Comparison of ENCODE assay signal across 16 cellular contexts in the genomic region with DNA sequence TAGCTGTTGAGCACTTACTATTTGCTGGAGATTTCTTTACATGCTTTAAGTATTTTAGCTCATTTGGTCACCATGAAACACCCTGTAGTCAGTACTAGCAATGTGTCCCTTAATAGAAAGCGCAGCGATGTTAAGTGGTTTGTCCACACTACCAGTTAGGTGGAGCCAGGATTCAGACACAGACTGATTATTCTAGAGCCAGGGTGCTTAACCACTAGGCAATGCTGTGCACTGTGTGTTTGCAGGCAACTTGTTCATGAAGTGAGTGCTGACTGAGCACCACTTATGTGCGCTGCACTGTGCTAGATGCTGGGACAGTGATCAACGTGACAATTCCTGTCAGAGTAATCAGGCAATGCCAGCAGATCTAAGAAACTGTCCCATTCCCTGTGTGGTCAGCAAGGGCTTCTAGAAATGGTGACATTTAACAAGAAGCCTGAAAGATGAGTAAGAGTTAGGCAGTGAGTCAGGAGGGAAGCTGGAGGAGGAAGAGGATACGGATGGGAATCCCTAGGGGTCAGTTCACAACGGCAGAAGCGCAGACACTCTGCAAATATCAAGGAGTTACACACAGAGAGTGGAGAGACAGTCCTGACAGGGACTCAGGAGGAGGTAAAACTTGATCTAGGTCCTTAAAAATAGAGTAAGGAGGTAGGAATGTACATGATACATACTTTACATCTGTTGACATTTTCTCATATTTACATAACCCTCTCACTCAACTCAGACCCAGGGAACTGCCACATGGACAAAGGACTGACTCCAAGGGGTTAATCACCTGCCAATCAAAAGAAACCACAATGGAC.
DNase-seq lines count a peak whose midpoint lies in the region; ATAC-seq, FAIRE-seq and TF ChIP-seq lines count a peak whose summit lies in the region.
"Had no signal": no experiment of that assay in that cellular context is flagged by ENCODE, and none has a peak within 500 bp of the region (broad histone marks: within the 10 kb centered on the region; RNA-seq: fewer than 3 reads in every experiment).

No MANE protein-coding gene starts in this region.

- no peak for TF ChIP-seq POLR2A in stomach (IDR thresholded peaks at IDR 0.05)
- TF ChIP-seq POLR2A in testis (IDR thresholded peaks at IDR 0.05), result no peak

- peak; percentile 92 for ATAC-seq in left lung
- ATAC-seq: activated T-cell treated with anti-CD3 and anti-CD28 coated beads, Interleukin-2, amount 50 U/mL, for 72 hours had no signal

- H3K9me3 ChIP-seq in left lung, result no peaks in the 10 kb centered on the region
- H3K9me3 ChIP-seq in effector memory CD4-positive, alpha-beta T cell (ENCODE audit: control insufficient read depth, low read length), result no peaks in the 10 kb centered on the region
- no peaks in the 10 kb centered on the region for H3K9me3 ChIP-seq in stomach
- no peaks in the 10 kb centered on the region for H3K9me3 ChIP-seq in testis
- H3K9me3 ChIP-seq: esophagus squamous epithelium, thoracic aorta had no signal

- no peak for TF ChIP-seq EP300 in stomach (IDR thresholded peaks at IDR 0.05)

- H3K36me3 ChIP-seq in bronchial epithelial cell (ENCODE audit: control insufficient read depth, insufficient read depth, low read length), result no peaks in the 10 kb centered on the region
- no peaks in the 10 kb centered on the region for H3K36me3 ChIP-seq in left lung
- H3K36me3 ChIP-seq in effector memory CD4-positive, alpha-beta T cell (ENCODE audit: control insufficient read depth, insufficient read depth, low read length), result no peaks in the 10 kb centered on the region
- no peaks in the 10 kb centered on the region for H3K36me3 ChIP-seq in stomach
- H3K36me3 ChIP-seq in testis (ENCODE audit: low read depth, missing control alignments), result no peaks in the 10 kb centered on the region
- H3K36me3 ChIP-seq: esophagus squamous epithelium, thoracic aorta had no signal

- H3K4me1 ChIP-seq in left lung (no peaks in the 10 kb centered on the region), stomach (no peaks in the 10 kb centered on the region), testis (no peaks in the 10 kb centered on the region)
- H3K4me1 ChIP-seq in effector memory CD4-positive, alpha-beta T cell (ENCODE audit: control insufficient read depth, insufficient read depth, low read length, poor library complexity, severe bottlenecking), result no peaks in the 10 kb centered on the region
- H3K4me1 ChIP-seq: esophagus squamous epithelium had no signal

- H3K27ac ChIP-seq in left lung (no peak overlapping the region), stomach (no peak overlapping the region), testis (no peak overlapping the region)
- H3K27ac ChIP-seq in effector memory CD4-positive, alpha-beta T cell (ENCODE audit: insufficient read depth, low read length, poor library complexity, severe bottlenecking), result no peak overlapping the region
- H3K27ac ChIP-seq: C4-2B, esophagus squamous epithelium, thoracic aorta had no signal

- intact Hi-C loops in left lung (cut with DNase I) (no loop called here), stomach (cut with DNase I; ENCODE audit: low total_unique reads) (no loop called here), testis (cut with DNase I; ENCODE audit: low total_unique reads) (no loop called here)

- FAIRE-seq in bronchial epithelial cell (lab: Jason Lieb, UNC), result no peak
- FAIRE-seq: H1 had no signal

- 41 to 63% (median 57%) methylated on average over 7 of the region's 7 CpGs for WGBS in stomach, 5 donors
- 72 to 76% methylated on average over 7 of the region's 7 CpGs for WGBS in testis, 2 donors

- no peak overlapping the region for H3K4me3 ChIP-seq in bronchial epithelial cell (ENCODE audit: low read depth, low read length)
- H3K4me3 ChIP-seq in left lung, result no peak overlapping the region
- no peak overlapping the region for H3K4me3 ChIP-seq in effector memory CD4-positive, alpha-beta T cell (ENCODE audit: insufficient read depth, low read depth, low read length, poor library complexity, severe bottlenecking)
- H3K4me3 ChIP-seq in stomach, result no peak overlapping the region
- H3K4me3 ChIP-seq in testis, result no peak overlapping the region
- H3K4me3 ChIP-seq: esophagus squamous epithelium, lung, thoracic aorta had no signal

- DNase-seq in AG08396 (ENCODE audit: low spot score) (peak; percentile 26), LHCN-M2 (ENCODE audit: low read depth) (peak; percentile 66), bronchial epithelial cell (ENCODE audit: low read depth) (peak; percentile 27), left lung (peak in 1 of 2 donors; percentile 39), stomach (no peak), testis (no peak), NCI-H2227 (lab: John Stamatoyannopoulos, UW; ENCODE audit: unreplicated experiment) (no peak)
- no peak for DNase-seq in effector memory CD4-positive, alpha-beta T cell
- DNase-seq: activated T-cell treated with anti-CD3 and anti-CD28 coated beads, Interleukin-2, amount 50 U/mL, for 72 hours; central memory CD4-positive, alpha-beta T cell; esophagus squamous epithelium; Karpas-422 had no signal

- no peaks in the 10 kb centered on the region for H3K27me3 ChIP-seq in bronchial epithelial cell (ENCODE audit: control insufficient read depth, insufficient read depth, low read length)
- peaks cover 0 to 6% of the 10 kb centered on the region in 2 donors for H3K27me3 ChIP-seq in left lung
- H3K27me3 ChIP-seq in effector memory CD4-positive, alpha-beta T cell (replicated peaks; ENCODE audit: control insufficient read depth, insufficient read depth, low read length, poor library complexity, severe bottlenecking), result no peaks in the 10 kb centered on the region
- H3K27me3 ChIP-seq in stomach, result peaks cover 0 to 14% (median 0%) of the 10 kb centered on the region in 3 donors
- no peaks in the 10 kb centered on the region for H3K27me3 ChIP-seq in testis

- TF ChIP-seq CTCF in bronchial epithelial cell (IDR thresholded peaks at IDR 0.05; ENCODE audit: insufficient read depth, low read length, severe bottlenecking) (no peak), left lung (IDR thresholded peaks at IDR 0.05) (no peak), stomach (IDR thresholded peaks at IDR 0.05) (no peak), testis (IDR thresholded peaks at IDR 0.05) (no peak)

Comparison
In these comparisons a context has a peak if more than half of its experiments do, and no peak if none do; other contexts are left out.
1. DNase-seq: peak in AG08396 (single experiment), LHCN-M2 (single experiment) and bronchial epithelial cell (single experiment); none in effector memory CD4-positive, alpha-beta T cell (0 of 3), stomach (single experiment), testis (single experiment) and NCI-H2227 (single experiment).